ENCODE assay signal across 11 cellular contexts in genomic region chr19:40744554-40745401, GRCh38. TPM values are rescaled to one million over a fixed set of nuclear protein-coding genes. Genes with fewer than 3 reads are reported as not detected.
A peak's percentile ranks its signal among the peaks of the same experiment; 100 is the strongest.
DNase-seq lines count a peak whose midpoint lies in the region; ATAC-seq, FAIRE-seq and TF ChIP-seq lines count a peak whose summit lies in the region.
"Had no signal": no experiment of that assay in that cellular context is flagged by ENCODE, and none has a peak within 500 bp of the region (broad histone marks: within the 10 kb centered on the region; RNA-seq: fewer than 3 reads in every experiment).

No MANE protein-coding gene starts in this region.

- ATAC-seq in left cardiac atrium (no peak), upper lobe of left lung (ENCODE audit: low FRiP score in 2 of 2) (peak; percentile 5 to 77), HG02623 (IDR thresholded peaks at IDR 0.05; ENCODE audit: unreplicated experiment) (no peak), HG03025 (IDR thresholded peaks at IDR 0.05; ENCODE audit: low FRiP score, unreplicated experiment) (no peak)

- TF ChIP-seq EP300 in upper lobe of left lung (IDR thresholded peaks at IDR 0.05), result peak in 1 of 4 donors; percentile 61

- WGBS in upper lobe of left lung, 2 donors, result 63 to 69% methylated on average over 11 to 17 of the region's 17 CpGs

- no peak for FAIRE-seq in kidney (lab: Jason Lieb, UNC)
- FAIRE-seq: TTC549 had no signal

- intact Hi-C loops in left ventricle myocardium inferior (cut with micrococcal nuclease), result no loop called here
- intact Hi-C loops in left cardiac atrium (cut with DNase I), result no loop called here
- intact Hi-C loops in kidney (cut with DNase I), result no loop called here

- DNase-seq in left ventricle myocardium inferior, result no peak
- DNase-seq in left cardiac atrium, result no peak
- peak; percentile 45 for DNase-seq in activated CD8-positive, alpha-beta memory T cell treated with anti-CD3 and anti-CD28 coated beads, Interleukin-2, amount 50 U/mL, for 4 hours
- DNase-seq in kidney, result no peak
- peak; percentile 54 to 82 for DNase-seq in upper lobe of left lung
- DNase-seq in NCI-H345 treated with DMSO at 0.1 percent for 48 hours (lab: John Stamatoyannopoulos, UW; ENCODE audit: unreplicated experiment), result no peak

- H3K27ac ChIP-seq in left ventricle myocardium inferior (replicated peaks) (peak overlapping the region; percentile 19), kidney (ENCODE audit: low read depth in 2 of 2, low read length in 2 of 2) (no peak overlapping the region), upper lobe of left lung (peak overlapping the region; percentile 41 to 87 (median 75))

- H3K4me1 ChIP-seq in left ventricle myocardium inferior (peaks cover 48% of the 10 kb centered on the region), kidney (ENCODE audit: control insufficient read depth in 1 of 2, insufficient read depth in 1 of 2, low read depth in 1 of 2, low read length in 2 of 2) (peaks cover 7 to 11% of the 10 kb centered on the region in 2 donors), upper lobe of left lung (peaks cover 21 to 37% (median 30%) of the 10 kb centered on the region in 4 donors)

- H3K36me3 ChIP-seq in left ventricle myocardium inferior, result peaks cover 3% of the 10 kb centered on the region
- peaks cover 0 to 4% of the 10 kb centered on the region in 2 donors for H3K36me3 ChIP-seq in kidney (ENCODE audit: control insufficient read depth in 1 of 2, insufficient read depth in 2 of 2, low read length in 2 of 2)
- peaks cover 0 to 24% (median 13%) of the 10 kb centered on the region in 4 donors for H3K36me3 ChIP-seq in upper lobe of left lung

- TF ChIP-seq CTCF in left ventricle myocardium inferior (IDR thresholded peaks at IDR 0.05; ENCODE audit: borderline replicate concordance) (no peak), kidney (IDR thresholded peaks at IDR 0.05; ENCODE audit: borderline replicate concordance, extremely low read depth, insufficient read depth) (peak; percentile 6), upper lobe of left lung (IDR thresholded peaks at IDR 0.05) (peak in 3 of 6 experiments; percentile 31 to 46 (median 44))

- H3K27me3 ChIP-seq in left ventricle myocardium inferior (ENCODE audit: low read depth) (no peaks in the 10 kb centered on the region), upper lobe of left lung (no peaks in the 10 kb centered on the region)

- TF ChIP-seq POLR2A in upper lobe of left lung (IDR thresholded peaks at IDR 0.05), result peak in 1 of 4 donors; percentile 70

- no peaks in the 10 kb centered on the region for H3K9me3 ChIP-seq in left ventricle myocardium inferior (replicated peaks)
- no peaks in the 10 kb centered on the region for H3K9me3 ChIP-seq in kidney (ENCODE audit: control insufficient read depth in 1 of 2, low read length in 2 of 2)
- no peaks in the 10 kb centered on the region for H3K9me3 ChIP-seq in upper lobe of left lung

- H3K4me3 ChIP-seq in left ventricle myocardium inferior (no peak overlapping the region), kidney (ENCODE audit: low read length in 2 of 2) (no peak overlapping the region), upper lobe of left lung (peak overlapping the region in 3 of 4 donors; percentile 18 to 25 (median 22))

- H3K9ac ChIP-seq in kidney (ENCODE audit: low read length in 2 of 2), result peak overlapping the region in 1 of 2 donors; percentile 12

RNA-seq across cellular contexts. Expression of gene ACTMAP, which starts 5.5 kb away (rescaled TPM):
- total RNA-seq in left ventricle myocardium inferior (7.4 TPM), left cardiac atrium (1 to 10 TPM; 4.2 to 6.2 TPM), kidney (8.7 TPM), upper lobe of left lung (10 to 100 TPM; 16.0 to 28.4 (median 21.5) TPM)
- polyA plus RNA-seq in kidney (ENCODE audit: insufficient read depth, low read depth, low replicate concordance), result 8.9 TPM

RNA-seq across cellular contexts. Expression of gene SNRPA, which starts 6.2 kb away (rescaled TPM):
- total RNA-seq in left ventricle myocardium inferior, result 27.9 TPM
- 10 to 100 TPM; 23.1 to 34.9 TPM for total RNA-seq in left cardiac atrium
- total RNA-seq in kidney, result 48.7 TPM
- 52.6 TPM for polyA plus RNA-seq in kidney (ENCODE audit: insufficient read depth, low read depth, low replicate concordance)
- total RNA-seq in upper lobe of left lung, result 10 to 100 TPM; 32.4 to 90.1 (median 55.3) TPM

RNA-seq across cellular contexts. Expression of gene ITPKC, which starts 27.9 kb away (rescaled TPM):
- total RNA-seq in left ventricle myocardium inferior (9.8 TPM), left cardiac atrium (10 to 100 TPM; 12.4 to 17.6 TPM), kidney (27.9 TPM), upper lobe of left lung (10 to 100 TPM; 38.4 to 76.0 (median 55.2) TPM)
- 14.3 TPM for polyA plus RNA-seq in kidney (ENCODE audit: insufficient read depth, low read depth, low replicate concordance)

RNA-seq across cellular contexts. Expression of gene COQ8B, which starts 28.1 kb away (rescaled TPM):
- total RNA-seq in left ventricle myocardium inferior (24.0 TPM), left cardiac atrium (10 to 100 TPM; 20.1 to 32.0 TPM), kidney (55.3 TPM), upper lobe of left lung (100 to 1,000 TPM in 2 of 6 donors, 10 to 100 TPM in 4; 46.2 to 142 (median 65.4) TPM)
- 45.8 TPM for polyA plus RNA-seq in kidney (ENCODE audit: insufficient read depth, low read depth, low replicate concordance)

RNA-seq across cellular contexts. Expression of gene MIA, which starts 30.5 kb away (rescaled TPM):
- total RNA-seq in left ventricle myocardium inferior (not detected), left cardiac atrium (1 to 10 TPM in 1 of 2 donors, under 1 TPM in 1; 0.97 to 1.8 TPM), kidney (6.5 TPM), upper lobe of left lung (1 to 10 TPM in 3 of 6 donors, not detected in 3; 1.2 to 5.2 (median 2.1) TPM)
- polyA plus RNA-seq in kidney (ENCODE audit: insufficient read depth, low read depth, low replicate concordance), result not detected
- total RNA-seq: CD4-positive, CD25-positive, alpha-beta regulatory T cell; dermis microvascular lymphatic vessel endothelial cell had no signal
- polyA plus RNA-seq: CD4-positive, CD25-positive, alpha-beta regulatory T cell had no signal

Comparison
In these comparisons a context has a peak if more than half of its experiments do, and no peak if none do; other contexts are left out.
1. DNase-seq: peak in activated CD8-positive, alpha-beta memory T cell treated with anti-CD3 and anti-CD28 coated beads, Interleukin-2, amount 50 U/mL, for 4 hours (single experiment) and upper lobe of left lung (2 of 2); none in left ventricle myocardium inferior (single experiment), left cardiac atrium (single experiment), kidney (single experiment) and NCI-H345 treated with DMSO at 0.1 percent for 48 hours (single experiment).
2. H3K27ac ChIP-seq: peak in left ventricle myocardium inferior (single experiment) and upper lobe of left lung (4 of 4); none in kidney (0 of 2).
3. H3K4me3 ChIP-seq: peak in upper lobe of left lung (3 of 4); none in left ventricle myocardium inferior (single experiment) and kidney (0 of 2).
4. ATAC-seq: peak in upper lobe of left lung (2 of 2); none in left cardiac atrium (0 of 2), HG02623 (single experiment) and HG03025 (single experiment).